ENCODE assay signal across 1 cellular context in genomic region chr12:6230321-6231110, GRCh38.
TF ChIP-seq lines count a peak whose summit lies in the region.

No MANE protein-coding gene starts in this region.

TF ChIP-seq in HepG2, 621 proteins besides CTCF, POLR2A, EP300 and RAD21 (continued from another document and continues in another):
- TF ChIP-seq, protein P1, sequence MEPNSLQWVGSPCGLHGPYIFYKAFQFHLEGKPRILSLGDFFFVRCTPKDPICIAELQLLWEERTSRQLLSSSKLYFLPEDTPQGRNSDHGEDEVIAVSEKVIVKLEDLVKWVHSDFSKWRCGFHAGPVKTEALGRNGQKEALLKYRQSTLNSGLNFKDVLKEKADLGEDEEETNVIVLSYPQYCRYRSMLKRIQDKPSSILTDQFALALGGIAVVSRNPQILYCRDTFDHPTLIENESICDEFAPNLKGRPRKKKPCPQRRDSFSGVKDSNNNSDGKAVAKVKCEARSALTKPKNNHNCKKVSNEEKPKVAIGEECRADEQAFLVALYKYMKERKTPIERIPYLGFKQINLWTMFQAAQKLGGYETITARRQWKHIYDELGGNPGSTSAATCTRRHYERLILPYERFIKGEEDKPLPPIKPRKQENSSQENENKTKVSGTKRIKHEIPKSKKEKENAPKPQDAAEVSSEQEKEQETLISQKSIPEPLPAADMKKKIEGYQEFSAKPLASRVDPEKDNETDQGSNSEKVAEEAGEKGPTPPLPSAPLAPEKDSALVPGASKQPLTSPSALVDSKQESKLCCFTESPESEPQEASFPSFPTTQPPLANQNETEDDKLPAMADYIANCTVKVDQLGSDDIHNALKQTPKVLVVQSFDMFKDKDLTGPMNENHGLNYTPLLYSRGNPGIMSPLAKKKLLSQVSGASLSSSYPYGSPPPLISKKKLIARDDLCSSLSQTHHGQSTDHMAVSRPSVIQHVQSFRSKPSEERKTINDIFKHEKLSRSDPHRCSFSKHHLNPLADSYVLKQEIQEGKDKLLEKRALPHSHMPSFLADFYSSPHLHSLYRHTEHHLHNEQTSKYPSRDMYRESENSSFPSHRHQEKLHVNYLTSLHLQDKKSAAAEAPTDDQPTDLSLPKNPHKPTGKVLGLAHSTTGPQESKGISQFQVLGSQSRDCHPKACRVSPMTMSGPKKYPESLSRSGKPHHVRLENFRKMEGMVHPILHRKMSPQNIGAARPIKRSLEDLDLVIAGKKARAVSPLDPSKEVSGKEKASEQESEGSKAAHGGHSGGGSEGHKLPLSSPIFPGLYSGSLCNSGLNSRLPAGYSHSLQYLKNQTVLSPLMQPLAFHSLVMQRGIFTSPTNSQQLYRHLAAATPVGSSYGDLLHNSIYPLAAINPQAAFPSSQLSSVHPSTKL (CRISPR knock-in tag; IDR thresholded peaks at IDR 0.05) = peak; percentile 90
- TF ChIP-seq TMF1 (CRISPR knock-in tag; IDR thresholded peaks at IDR 0.05; ENCODE audit: low read depth) (no peak), ZNF570 (CRISPR knock-in tag; IDR thresholded peaks at IDR 0.05; ENCODE audit: borderline replicate concordance) (no peak), ARHGAP35 (CRISPR knock-in tag; IDR thresholded peaks at IDR 0.05; ENCODE audit: borderline replicate concordance) (no peak), HNRNPLL (IDR thresholded peaks at IDR 0.05; ENCODE audit: low read depth, low read length, poor library complexity, severe bottlenecking) (no peak), ZNF441 (CRISPR knock-in tag; IDR thresholded peaks at IDR 0.05; ENCODE audit: borderline replicate concordance) (no peak), RARA (CRISPR knock-in tag; IDR thresholded peaks at IDR 0.05) (peak; percentile 83), ZBTB44 (CRISPR knock-in tag; IDR thresholded peaks at IDR 0.05) (no peak), TBX3 (IDR thresholded peaks at IDR 0.05; ENCODE audit: borderline replicate concordance) (no peak; the same call in 1 of the 2 replicates), ZNF614 (CRISPR knock-in tag; IDR thresholded peaks at IDR 0.05; ENCODE audit: borderline replicate concordance) (peak; percentile 69; the same call in 1 of the 2 replicates), HDAC6 (IDR thresholded peaks at IDR 0.05; ENCODE audit: low read depth, low read length) (no peak), ISX (CRISPR knock-in tag; conservative IDR thresholded peaks at IDR 0.05) (no peak), HIC2 (CRISPR knock-in tag; IDR thresholded peaks at IDR 0.05; ENCODE audit: low read depth) (peak; percentile 93), TERF1 (CRISPR knock-in tag; IDR thresholded peaks at IDR 0.05) (no peak), KDM3A (CRISPR knock-in tag; IDR thresholded peaks at IDR 0.05; ENCODE audit: low read depth) (no peak), ZNF142 (CRISPR knock-in tag; IDR thresholded peaks at IDR 0.05) (no peak), KLF9 (CRISPR knock-in tag; IDR thresholded peaks at IDR 0.05; ENCODE audit: low read depth) (no peak), ZFAT (CRISPR knock-in tag; conservative IDR thresholded peaks at IDR 0.05) (no peak), MXI1 (IDR thresholded peaks at IDR 0.05; ENCODE audit: borderline replicate concordance, low read depth, low read length) (no peak), TRIM22 (IDR thresholded peaks at IDR 0.05) (no peak)
- TF ChIP-seq, protein P2, sequence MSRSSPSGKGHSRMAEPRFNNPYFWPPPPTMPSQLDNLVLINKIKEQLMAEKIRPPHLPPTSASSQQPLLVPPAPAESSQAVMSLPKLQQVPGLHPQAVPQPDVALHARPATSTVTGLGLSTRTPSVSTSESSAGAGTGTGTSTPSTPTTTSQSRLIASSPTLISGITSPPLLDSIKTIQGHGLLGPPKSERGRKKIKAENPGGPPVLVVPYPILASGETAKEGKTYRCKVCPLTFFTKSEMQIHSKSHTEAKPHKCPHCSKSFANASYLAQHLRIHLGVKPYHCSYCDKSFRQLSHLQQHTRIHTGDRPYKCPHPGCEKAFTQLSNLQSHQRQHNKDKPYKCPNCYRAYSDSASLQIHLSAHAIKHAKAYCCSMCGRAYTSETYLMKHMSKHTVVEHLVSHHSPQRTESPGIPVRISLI (CRISPR knock-in tag; IDR thresholded peaks at IDR 0.05; ENCODE audit: borderline replicate concordance) = no peak
- TF ChIP-seq, protein P3, sequence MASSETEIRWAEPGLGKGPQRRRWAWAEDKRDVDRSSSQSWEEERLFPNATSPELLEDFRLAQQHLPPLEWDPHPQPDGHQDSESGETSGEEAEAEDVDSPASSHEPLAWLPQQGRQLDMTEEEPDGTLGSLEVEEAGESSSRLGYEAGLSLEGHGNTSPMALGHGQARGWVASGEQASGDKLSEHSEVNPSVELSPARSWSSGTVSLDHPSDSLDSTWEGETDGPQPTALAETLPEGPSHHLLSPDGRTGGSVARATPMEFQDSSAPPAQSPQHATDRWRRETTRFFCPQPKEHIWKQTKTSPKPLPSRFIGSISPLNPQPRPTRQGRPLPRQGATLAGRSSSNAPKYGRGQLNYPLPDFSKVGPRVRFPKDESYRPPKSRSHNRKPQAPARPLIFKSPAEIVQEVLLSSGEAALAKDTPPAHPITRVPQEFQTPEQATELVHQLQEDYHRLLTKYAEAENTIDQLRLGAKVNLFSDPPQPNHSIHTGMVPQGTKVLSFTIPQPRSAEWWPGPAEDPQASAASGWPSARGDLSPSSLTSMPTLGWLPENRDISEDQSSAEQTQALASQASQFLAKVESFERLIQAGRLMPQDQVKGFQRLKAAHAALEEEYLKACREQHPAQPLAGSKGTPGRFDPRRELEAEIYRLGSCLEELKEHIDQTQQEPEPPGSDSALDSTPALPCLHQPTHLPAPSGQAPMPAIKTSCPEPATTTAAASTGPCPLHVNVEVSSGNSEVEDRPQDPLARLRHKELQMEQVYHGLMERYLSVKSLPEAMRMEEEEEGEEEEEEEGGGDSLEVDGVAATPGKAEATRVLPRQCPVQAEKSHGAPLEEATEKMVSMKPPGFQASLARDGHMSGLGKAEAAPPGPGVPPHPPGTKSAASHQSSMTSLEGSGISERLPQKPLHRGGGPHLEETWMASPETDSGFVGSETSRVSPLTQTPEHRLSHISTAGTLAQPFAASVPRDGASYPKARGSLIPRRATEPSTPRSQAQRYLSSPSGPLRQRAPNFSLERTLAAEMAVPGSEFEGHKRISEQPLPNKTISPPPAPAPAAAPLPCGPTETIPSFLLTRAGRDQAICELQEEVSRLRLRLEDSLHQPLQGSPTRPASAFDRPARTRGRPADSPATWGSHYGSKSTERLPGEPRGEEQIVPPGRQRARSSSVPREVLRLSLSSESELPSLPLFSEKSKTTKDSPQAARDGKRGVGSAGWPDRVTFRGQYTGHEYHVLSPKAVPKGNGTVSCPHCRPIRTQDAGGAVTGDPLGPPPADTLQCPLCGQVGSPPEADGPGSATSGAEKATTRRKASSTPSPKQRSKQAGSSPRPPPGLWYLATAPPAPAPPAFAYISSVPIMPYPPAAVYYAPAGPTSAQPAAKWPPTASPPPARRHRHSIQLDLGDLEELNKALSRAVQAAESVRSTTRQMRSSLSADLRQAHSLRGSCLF (CRISPR knock-in tag; IDR thresholded peaks at IDR 0.05; ENCODE audit: borderline replicate concordance) = no peak
- TF ChIP-seq, protein P4, sequence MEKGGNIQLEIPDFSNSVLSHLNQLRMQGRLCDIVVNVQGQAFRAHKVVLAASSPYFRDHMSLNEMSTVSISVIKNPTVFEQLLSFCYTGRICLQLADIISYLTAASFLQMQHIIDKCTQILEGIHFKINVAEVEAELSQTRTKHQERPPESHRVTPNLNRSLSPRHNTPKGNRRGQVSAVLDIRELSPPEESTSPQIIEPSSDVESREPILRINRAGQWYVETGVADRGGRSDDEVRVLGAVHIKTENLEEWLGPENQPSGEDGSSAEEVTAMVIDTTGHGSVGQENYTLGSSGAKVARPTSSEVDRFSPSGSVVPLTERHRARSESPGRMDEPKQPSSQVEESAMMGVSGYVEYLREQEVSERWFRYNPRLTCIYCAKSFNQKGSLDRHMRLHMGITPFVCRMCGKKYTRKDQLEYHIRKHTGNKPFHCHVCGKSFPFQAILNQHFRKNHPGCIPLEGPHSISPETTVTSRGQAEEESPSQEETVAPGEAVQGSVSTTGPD (CRISPR knock-in tag; IDR thresholded peaks at IDR 0.05) = no peak
- TF ChIP-seq, protein P5, sequence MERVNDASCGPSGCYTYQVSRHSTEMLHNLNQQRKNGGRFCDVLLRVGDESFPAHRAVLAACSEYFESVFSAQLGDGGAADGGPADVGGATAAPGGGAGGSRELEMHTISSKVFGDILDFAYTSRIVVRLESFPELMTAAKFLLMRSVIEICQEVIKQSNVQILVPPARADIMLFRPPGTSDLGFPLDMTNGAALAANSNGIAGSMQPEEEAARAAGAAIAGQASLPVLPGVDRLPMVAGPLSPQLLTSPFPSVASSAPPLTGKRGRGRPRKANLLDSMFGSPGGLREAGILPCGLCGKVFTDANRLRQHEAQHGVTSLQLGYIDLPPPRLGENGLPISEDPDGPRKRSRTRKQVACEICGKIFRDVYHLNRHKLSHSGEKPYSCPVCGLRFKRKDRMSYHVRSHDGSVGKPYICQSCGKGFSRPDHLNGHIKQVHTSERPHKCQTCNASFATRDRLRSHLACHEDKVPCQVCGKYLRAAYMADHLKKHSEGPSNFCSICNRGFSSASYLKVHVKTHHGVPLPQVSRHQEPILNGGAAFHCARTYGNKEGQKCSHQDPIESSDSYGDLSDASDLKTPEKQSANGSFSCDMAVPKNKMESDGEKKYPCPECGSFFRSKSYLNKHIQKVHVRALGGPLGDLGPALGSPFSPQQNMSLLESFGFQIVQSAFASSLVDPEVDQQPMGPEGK (CRISPR knock-in tag; IDR thresholded peaks at IDR 0.05) = peak; percentile 94
